18 cellular contexts compared by ENCODE assay signal in the genomic region with DNA sequence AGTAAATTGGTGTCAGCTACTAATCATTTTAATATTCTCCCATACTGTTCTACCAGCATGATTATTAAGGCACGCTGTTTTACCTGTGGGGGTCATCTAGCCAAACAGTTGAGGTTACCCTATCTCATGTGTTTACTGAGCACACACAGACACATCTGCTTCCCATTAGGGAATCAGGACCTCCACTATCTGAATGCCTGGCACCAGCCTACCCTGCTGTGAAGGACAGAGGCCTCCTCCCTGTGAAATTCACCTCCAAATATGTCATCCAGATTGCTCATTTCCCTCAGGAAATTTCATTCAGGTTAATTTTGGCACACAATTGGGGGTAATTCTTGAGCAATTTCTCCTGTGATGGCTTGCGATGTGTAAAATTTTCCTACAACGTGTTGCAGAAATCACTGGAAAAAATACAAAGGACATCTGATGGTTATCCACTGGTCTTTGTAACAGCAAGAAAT.
DNase-seq lines count a peak whose midpoint lies in the region; ATAC-seq and TF ChIP-seq lines count a peak whose summit lies in the region.
"Had no signal": no experiment of that assay in that cellular context is flagged by ENCODE, and none has a peak within 500 bp of the region (broad histone marks: within the 10 kb centered on the region; RNA-seq: fewer than 3 reads in every experiment).

No MANE protein-coding gene starts in this region.

- H3K36me3 ChIP-seq in left ventricle myocardium inferior = no peaks in the 10 kb centered on the region
- H3K36me3 ChIP-seq in gastrocnemius medialis = no peaks in the 10 kb centered on the region
- H3K36me3 ChIP-seq: adrenal gland, sigmoid colon had no signal

- no peak for TF ChIP-seq CTCF in VCaP (conservative IDR thresholded peaks at IDR 0.05)
- TF ChIP-seq CTCF in left ventricle myocardium inferior (IDR thresholded peaks at IDR 0.05; ENCODE audit: borderline replicate concordance) = no peak
- no peak for TF ChIP-seq CTCF in gastrocnemius medialis (IDR thresholded peaks at IDR 0.05 in 4 of 5, conservative IDR thresholded peaks at IDR 0.05 in 1 of 5)

- H3K4me1 ChIP-seq in left ventricle myocardium inferior (peaks cover 69% of the 10 kb centered on the region), gastrocnemius medialis (peaks cover 13 to 16% of the 10 kb centered on the region in 2 donors)
- H3K4me1 ChIP-seq: adrenal gland had no signal

- in situ Hi-C loops in gastrocnemius medialis (cut with MboI; ENCODE audit: low sequenced_read_pairs in 4 of 4) = loop anchor here in 1 of 4 donors (10.0 kb wide), 1 partner anchor 210 kb away; no protein-coding TSS in a partner anchor

- H3K4me3 ChIP-seq in left ventricle myocardium inferior (no peak overlapping the region), gastrocnemius medialis (no peak overlapping the region)
- H3K4me3 ChIP-seq: adrenal gland, sigmoid colon had no signal

- peak; percentile 39 to 40 for ATAC-seq in gastrocnemius medialis
- no peak for ATAC-seq in HG03196 (IDR thresholded peaks at IDR 0.05; ENCODE audit: unreplicated experiment)
- ATAC-seq: activated CD4-positive, alpha-beta T cell treated with anti-CD3 and anti-CD28 coated beads for 36 hours; left colon had no signal

- H3K27ac ChIP-seq in VCaP (peak overlapping the region; percentile 42; the same call in 1 of the 2 replicates), left ventricle myocardium inferior (replicated peaks) (peak overlapping the region; percentile 66), gastrocnemius medialis (peak overlapping the region in 3 of 4 donors; percentile 46 to 56 (median 47))
- H3K27ac ChIP-seq: HL-60 had no signal

- H3K27me3 ChIP-seq in left ventricle myocardium inferior (ENCODE audit: low read depth) (no peaks in the 10 kb centered on the region), gastrocnemius medialis (no peaks in the 10 kb centered on the region)
- H3K27me3 ChIP-seq: adrenal gland, sigmoid colon had no signal

- no peak for TF ChIP-seq POLR2A in gastrocnemius medialis (IDR thresholded peaks at IDR 0.05)

- intact Hi-C loops in left ventricle myocardium inferior (cut with micrococcal nuclease) = no loop called here
- intact Hi-C loops in gastrocnemius medialis (cut with DNase I; ENCODE audit: low total_unique reads) = loop anchor here (5.0 kb wide), 1 partner anchor 122 kb away; no protein-coding TSS in a partner anchor

- H3K9me3 ChIP-seq in left ventricle myocardium inferior (replicated peaks) (no peaks in the 10 kb centered on the region), gastrocnemius medialis (no peaks in the 10 kb centered on the region)
- H3K9me3 ChIP-seq: adrenal gland, sigmoid colon had no signal

- peak; percentile 3 to 19 for DNase-seq in NCI-H1930 (lab: John Stamatoyannopoulos, UW)
- DNase-seq in left ventricle myocardium inferior = no peak
- no peak for DNase-seq in gastrocnemius medialis
- DNase-seq in NCI-H524 treated with DMSO at 0.1 percent for 48 hours (lab: John Stamatoyannopoulos, UW) = no peak
- DNase-seq in middle frontal gyrus (ENCODE audit: extremely low spot score, low spot score) = no peak
- DNase-seq: activated CD4-positive, alpha-beta T cell treated with anti-CD3 and anti-CD28 coated beads for 36 hours; adrenal gland; AML-193; central memory CD4-positive, alpha-beta T cell; H7; left colon; MM.1S; NCI-H2029 treated with DMSO at 0.1 percent for 48 hours; occipital lobe; sigmoid colon had no signal

Comparison
In these comparisons a context has a peak if more than half of its experiments do, and no peak if none do; other contexts are left out.
1. DNase-seq: peak in NCI-H1930 (2 of 2); none in left ventricle myocardium inferior (single experiment), gastrocnemius medialis (0 of 2), NCI-H524 treated with DMSO at 0.1 percent for 48 hours (single experiment) and middle frontal gyrus (single experiment).
2. Peak in every context shown above with its lines, with median percentiles within 50 percentile points of each other: H3K27ac ChIP-seq.